In the genomic region with DNA sequence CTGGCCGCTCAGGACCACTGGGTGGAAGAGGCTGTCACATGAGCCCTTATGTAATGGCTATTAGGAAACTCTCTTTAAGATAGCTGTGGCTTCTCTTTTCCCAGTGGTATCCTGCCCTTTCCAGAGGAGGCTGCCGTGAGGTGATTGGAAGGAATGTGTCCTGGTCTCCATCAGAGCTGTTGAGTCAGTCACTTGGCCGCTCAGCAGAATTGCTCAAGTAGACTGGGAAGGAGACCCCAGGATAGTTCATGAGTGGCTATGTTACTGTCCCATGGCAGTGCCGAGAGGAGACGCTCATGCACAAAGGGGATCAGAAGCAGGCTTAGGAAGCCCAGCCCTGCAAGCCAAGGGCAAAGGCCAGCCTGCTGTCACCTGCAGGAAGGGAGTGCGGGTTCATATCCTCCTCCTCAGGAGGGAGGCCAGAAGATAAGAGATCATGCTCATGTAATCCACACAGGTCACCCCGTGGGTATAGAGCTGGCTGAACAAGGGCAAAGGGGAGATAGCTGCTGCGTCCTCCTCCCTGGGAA, we compare ENCODE assay signal across 11 cellular contexts.
A peak's percentile ranks its signal among the peaks of the same experiment; 100 is the strongest.
DNase-seq lines count a peak whose midpoint lies in the region; ATAC-seq, FAIRE-seq and TF ChIP-seq lines count a peak whose summit lies in the region.
"Had no signal": no experiment of that assay in that cellular context is flagged by ENCODE, and none has a peak within 500 bp of the region (broad histone marks: within the 10 kb centered on the region; RNA-seq: fewer than 3 reads in every experiment).

No MANE protein-coding gene starts in this region.

- no peak for ATAC-seq in GM18498 (IDR thresholded peaks at IDR 0.05; ENCODE audit: unreplicated experiment)
- no peak for ATAC-seq in HG02623 (IDR thresholded peaks at IDR 0.05; ENCODE audit: unreplicated experiment)

- peaks cover 47% of the 10 kb centered on the region for H3K4me1 ChIP-seq in astrocyte (ENCODE audit: insufficient read depth, low read length)
- H3K4me1 ChIP-seq: ascending aorta had no signal

- H4K20me1 ChIP-seq in astrocyte (ENCODE audit: insufficient read depth, low read length) = no peaks in the 10 kb centered on the region

- no peaks in the 10 kb centered on the region for H3K36me3 Mint-ChIP-seq in astrocyte (ENCODE audit: low read depth, unreplicated experiment)

- H3K36me3 ChIP-seq in astrocyte (ENCODE audit: insufficient read depth, low read length) = no peaks in the 10 kb centered on the region
- H3K36me3 ChIP-seq: ascending aorta had no signal

- H3K9ac ChIP-seq in astrocyte (ENCODE audit: low read length) = peak overlapping the region; percentile 69

- peaks cover 3% of the 10 kb centered on the region for H3K9me3 Mint-ChIP-seq in astrocyte (ENCODE audit: unreplicated experiment)

- peak overlapping the region; percentile 66 for H3K4me2 ChIP-seq in astrocyte (ENCODE audit: low read length)

- no peaks in the 10 kb centered on the region for H3K27me3 Mint-ChIP-seq in astrocyte (ENCODE audit: low read depth, unreplicated experiment)

- peak overlapping the region; percentile 91 for H3K27ac ChIP-seq in astrocyte (ENCODE audit: low read depth, low read length)
- H3K27ac ChIP-seq: ascending aorta had no signal

- H3K4me3 ChIP-seq in astrocyte (ENCODE audit: insufficient read depth, low read depth, low read length) = no peak overlapping the region
- H3K4me3 ChIP-seq: ascending aorta had no signal

- H3K27ac Mint-ChIP-seq in astrocyte (ENCODE audit: unreplicated experiment) = peak overlapping the region; percentile 95

- no peaks in the 10 kb centered on the region for H3K27me3 ChIP-seq in astrocyte (ENCODE audit: insufficient read depth, low read length)
- H3K27me3 ChIP-seq: ascending aorta had no signal

- H3K9me3 ChIP-seq in astrocyte (ENCODE audit: insufficient read depth, low read depth, low read length) = no peaks in the 10 kb centered on the region
- H3K9me3 ChIP-seq: ascending aorta had no signal

- no peak for TF ChIP-seq CTCF in astrocyte (IDR thresholded peaks at IDR 0.05; ENCODE audit: insufficient read depth, low read depth, low read length)
- no peak for TF ChIP-seq CTCF in GM10266 (IDR thresholded peaks at IDR 0.05; ENCODE audit: control insufficient read depth, insufficient read depth, low read depth, missing control alignments)

- peak overlapping the region; percentile 21 for H2AFZ ChIP-seq in astrocyte (ENCODE audit: low read depth, low read length)

- FAIRE-seq in H54 (lab: Jason Lieb, UNC) (peak; percentile 74), astrocyte (lab: Jason Lieb, UNC) (peak; percentile 26)

- no peak overlapping the region for H3K4me3 Mint-ChIP-seq in astrocyte (ENCODE audit: unreplicated experiment)

- no peak for DNase-seq in H54 (ENCODE audit: insufficient read length, low spot score)
- DNase-seq in astrocyte (ENCODE audit: low read depth) = peak; percentile 92
- peak; percentile 63 for DNase-seq in iris pigment epithelial cell (ENCODE audit: low read depth)
- DNase-seq in superior temporal gyrus (ENCODE audit: extremely low spot score) = peak; percentile 55
- DNase-seq in NOMO-1 (lab: John Stamatoyannopoulos, UW; ENCODE audit: unreplicated experiment in 2 of 2) = no peak
- DNase-seq in GM10266 (ENCODE audit: extremely low spot score) = no peak
- DNase-seq: activated CD4-positive, alpha-beta T cell treated with anti-CD3 and anti-CD28 coated beads for 48 hours; NCI-H1417 treated with DMSO at 0.1 percent for 48 hours had no signal

- peaks cover 36% of the 10 kb centered on the region for H3K4me1 Mint-ChIP-seq in astrocyte (ENCODE audit: low read depth, unreplicated experiment)

- TF ChIP-seq POLR2A in H54 (IDR thresholded peaks at IDR 0.05; ENCODE audit: low read depth, low read length) = no peak

- no peaks in the 10 kb centered on the region for H3K79me2 ChIP-seq in astrocyte (ENCODE audit: insufficient read depth, low read length)

Comparison
In these comparisons a context has a peak if more than half of its experiments do, and no peak if none do; other contexts are left out.
1. DNase-seq: peak in astrocyte (single experiment), iris pigment epithelial cell (single experiment) and superior temporal gyrus (single experiment); none in H54 (single experiment), NOMO-1 (0 of 2) and GM10266 (single experiment).